ENCODE assay signal across 19 cellular contexts in genomic region chr18:34794346-34794745, GRCh38.
A peak's percentile ranks its signal among the peaks of the same experiment; 100 is the strongest.
DNase-seq lines count a peak whose midpoint lies in the region; ATAC-seq and TF ChIP-seq lines count a peak whose summit lies in the region.
"Had no signal": no experiment of that assay in that cellular context is flagged by ENCODE, and none has a peak within 500 bp of the region (broad histone marks: within the 10 kb centered on the region; RNA-seq: fewer than 3 reads in every experiment).

No MANE protein-coding gene starts in this region.

- no TSS peak for BruUV-seq in IMR-90 (replicated peaks; lab: Mats Ljungman, UMichigan)

- no peak overlapping the region for H4K91ac ChIP-seq in IMR-90 (ENCODE audit: insufficient read depth, low read depth, low read length)

- H3K4me1 ChIP-seq in IMR-90 (ENCODE audit: control insufficient read depth, insufficient read depth, low read length) (peaks cover 1% of the 10 kb centered on the region), ectodermal cell (ENCODE audit: control insufficient read depth, insufficient read depth, low read length) (peaks cover 17% of the 10 kb centered on the region), GM23248 (ENCODE audit: insufficient read depth) (peaks cover 6% of the 10 kb centered on the region)

- POLR2A ChIA-PET in IMR-90 (lab: Charles Lee; ENCODE audit: unreplicated experiment): no interaction called here

- no peak for TF ChIP-seq POLR2A in IMR-90 (IDR thresholded peaks at IDR 0.05; ENCODE audit: low read depth, low read length)

- H3K9ac ChIP-seq in IMR-90 (ENCODE audit: low read depth, low read length): no peak overlapping the region
- H3K9ac ChIP-seq in GM23248: no peak overlapping the region

- no CpG with 5 or more reads among the region's 3 CpGs for WGBS in IMR-90 (ENCODE audit: extremely low coverage in 2 of 2, insufficient read length in 1 of 2), 2 experiments
- WGBS in ectodermal cell, 2 experiments: 81 to 94% methylated on average over 3 of the region's 3 CpGs
- 75 to 80% methylated on average over 3 of the region's 3 CpGs for WGBS in GM23248 (ENCODE audit: low coverage in 1 of 2, low lambda C conversion rate in 2 of 2, missing lambda C conversion rate in 2 of 2), 2 experiments

- no peak overlapping the region for H2BK20ac ChIP-seq in IMR-90 (ENCODE audit: low read depth, low read length)

- H3K9me3 ChIP-seq in IMR-90 (ENCODE audit: control insufficient read depth, insufficient read depth, low read length): no peaks in the 10 kb centered on the region
- no peaks in the 10 kb centered on the region for H3K9me3 ChIP-seq in ectodermal cell (ENCODE audit: control insufficient read depth, low read length)
- no peaks in the 10 kb centered on the region for H3K9me3 ChIP-seq in GM23248 (ENCODE audit: low read depth)

- peaks cover 16% of the 10 kb centered on the region for H3K4me1 Mint-ChIP-seq in nephron
- H3K4me1 Mint-ChIP-seq: naive B cell had no signal

- no peak overlapping the region for H3K4me3 Mint-ChIP-seq in nephron
- H3K4me3 Mint-ChIP-seq: activated naive CD4-positive, alpha-beta T cell treated with anti-CD3 and anti-CD28 coated beads, Interleukin-2, amount 50 U/mL, for 24 hours; H9; naive B cell had no signal

- H4K8ac ChIP-seq in IMR-90 (ENCODE audit: low read depth in 2 of 2, low read length in 2 of 2): no peak overlapping the region

- H3K23ac ChIP-seq in IMR-90 (ENCODE audit: low read depth, low read length): no peak overlapping the region

- H3K56ac ChIP-seq in IMR-90 (ENCODE audit: extremely low read depth, insufficient read depth, low read length): no peak overlapping the region

- peaks cover 8% of the 10 kb centered on the region for H3K9me3 Mint-ChIP-seq in nephron
- H3K9me3 Mint-ChIP-seq: activated naive CD4-positive, alpha-beta T cell treated with anti-CD3 and anti-CD28 coated beads, Interleukin-2, amount 50 U/mL, for 24 hours had no signal

- TF ChIP-seq CTCF in IMR-90 (conservative IDR thresholded peaks at IDR 0.05; ENCODE audit: low read depth, low read length) (no peak), nephron (IDR thresholded peaks at IDR 0.05; ENCODE audit: unreplicated experiment in 3 of 3) (no peak)

- no peaks in the 10 kb centered on the region for H3K27me3 Mint-ChIP-seq in nephron (ENCODE audit: low read depth)

- H3K4me3 ChIP-seq in IMR-90 (ENCODE audit: insufficient read depth, low read depth, low read length): no peak overlapping the region
- H3K4me3 ChIP-seq in ectodermal cell (ENCODE audit: insufficient read depth, low read depth, low read length): no peak overlapping the region
- no peak overlapping the region for H3K4me3 ChIP-seq in GM23248
- H3K4me3 ChIP-seq: cardiac muscle cell had no signal

- H3K14ac ChIP-seq in IMR-90 (replicated peaks; ENCODE audit: low read depth, low read length): no peak overlapping the region

- TF ChIP-seq RAD21 in IMR-90 (IDR thresholded peaks at IDR 0.05; ENCODE audit: low read length): no peak

- H3K36me3 ChIP-seq in IMR-90 (ENCODE audit: control insufficient read depth, insufficient read depth, low read length) (no peaks in the 10 kb centered on the region), ectodermal cell (ENCODE audit: control insufficient read depth, insufficient read depth, low read length) (no peaks in the 10 kb centered on the region), GM23248 (ENCODE audit: low read depth) (no peaks in the 10 kb centered on the region)
- H3K36me3 ChIP-seq: cardiac muscle cell had no signal

- H2AK5ac ChIP-seq in IMR-90 (ENCODE audit: low read depth, low read length): no peak overlapping the region

- H2BK5ac ChIP-seq in IMR-90 (ENCODE audit: low read depth, low read length, poor library complexity, severe bottlenecking): no peak overlapping the region

- H3K27ac ChIP-seq in IMR-90 (ENCODE audit: insufficient read depth, low read length) (no peak overlapping the region), ectodermal cell (ENCODE audit: insufficient read depth, low read depth, low read length, poor library complexity, severe bottlenecking) (peak overlapping the region; percentile 51), GM23248 (no peak overlapping the region)
- H3K27ac ChIP-seq: cardiac muscle cell had no signal

- intact Hi-C loops in IMR-90 (cut with micrococcal nuclease): no loop called here

- no peak overlapping the region for H2AFZ ChIP-seq in IMR-90 (replicated peaks; ENCODE audit: low read length, poor library complexity)
- H2AFZ ChIP-seq in GM23248: no peak overlapping the region

- no peak overlapping the region for H3K18ac ChIP-seq in IMR-90 (ENCODE audit: low read depth, low read length)

- CTCF ChIA-PET in IMR-90 (lab: Yijun Ruan, JAX): no interaction called here

- H3K79me2 ChIP-seq in GM23248 (ENCODE audit: insufficient read depth): no peaks in the 10 kb centered on the region

- H2AK9ac ChIP-seq in IMR-90 (replicated peaks; ENCODE audit: low read depth, low read length, poor library complexity): no peak overlapping the region

- H4K5ac ChIP-seq in IMR-90 (ENCODE audit: low read depth, low read length): no peak overlapping the region

- H2BK120ac ChIP-seq in IMR-90 (ENCODE audit: low read depth, low read length): no peak overlapping the region

- in situ Hi-C loops in IMR-90 (cut with MboI; ENCODE audit: low sequenced_read_pairs): loop anchor here (25.0 kb wide), 1 partner anchor 682 kb away; no protein-coding TSS in a partner anchor
- in situ Hi-C loops in GM23248 (cut with MboI): loop anchor here (25.0 kb wide), 1 partner anchor 682 kb away; no protein-coding TSS in a partner anchor

- H4K20me1 ChIP-seq in IMR-90 (ENCODE audit: insufficient read depth, low read length) (no peaks in the 10 kb centered on the region), GM23248 (ENCODE audit: insufficient read depth) (no peaks in the 10 kb centered on the region)

- no peaks in the 10 kb centered on the region for H3K9me1 ChIP-seq in IMR-90 (ENCODE audit: insufficient read depth, low read length)

- no peaks in the 10 kb centered on the region; the same call in 1 of the 2 replicates for H3F3A ChIP-seq in GM23248 (ENCODE audit: insufficient read depth)

- no peak for ATAC-seq in IMR-90 (ENCODE audit: low read depth)
- ATAC-seq: left colon had no signal

- H3K79me1 ChIP-seq in IMR-90 (ENCODE audit: low read depth in 1 of 2, low read length in 2 of 2): no peaks in the 10 kb centered on the region

- no peak overlapping the region for H3K4ac ChIP-seq in IMR-90 (ENCODE audit: low read depth, low read length)

- dilution Hi-C loops in IMR-90 (cut with HindIII; ENCODE audit: low sequenced_read_pairs, unreplicated experiment): no loop called here

- H2BK15ac ChIP-seq in IMR-90 (ENCODE audit: low read depth, low read length): no peak overlapping the region

- H3K9me2 ChIP-seq in GM23248 (ENCODE audit: insufficient read depth): no peaks in the 10 kb centered on the region

- H3K4me2 ChIP-seq in IMR-90 (ENCODE audit: low read depth, low read length) (no peak overlapping the region), GM23248 (ENCODE audit: unreplicated experiment) (no peak overlapping the region)

- DNase-seq in ELF-1 (ENCODE audit: low read depth, low spot score): peak; percentile 25
- DNase-seq in IMR-90: no peak
- DNase-seq in NCI-H774 (lab: John Stamatoyannopoulos, UW): no peak
- DNase-seq in SW480 (ENCODE audit: low spot score): no peak
- DNase-seq in GM23248: no peak
- DNase-seq in cerebellum (ENCODE audit: low spot score): no peak
- DNase-seq: H9; left colon; naive B cell; NCI-H1417 treated with DMSO at 0.1 percent for 48 hours; NCI-H526; RPMI8226; stimulated activated CD4-positive, alpha-beta T cell treated with anti-CD3 and anti-CD28 coated beads, Interleukin-4, amount 100 ng/mL, for 24 hours; stimulated activated naive CD4-positive, alpha-beta T cell; T-helper 9 cell had no signal

- peaks cover 23% of the 10 kb centered on the region for H3K36me3 Mint-ChIP-seq in nephron (ENCODE audit: low read depth)
- H3K36me3 Mint-ChIP-seq: activated naive CD4-positive, alpha-beta T cell treated with anti-CD3 and anti-CD28 coated beads, Interleukin-2, amount 50 U/mL, for 24 hours; naive B cell had no signal

- no peaks in the 10 kb centered on the region for H3K27me3 ChIP-seq in IMR-90 (ENCODE audit: control insufficient read depth, insufficient read depth, low read length)
- no peaks in the 10 kb centered on the region for H3K27me3 ChIP-seq in ectodermal cell (ENCODE audit: control insufficient read depth, insufficient read depth, low read length, poor library complexity, severe bottlenecking)
- no peaks in the 10 kb centered on the region for H3K27me3 ChIP-seq in GM23248 (replicated peaks; ENCODE audit: insufficient read depth)
- H3K27me3 ChIP-seq: cardiac muscle cell had no signal

- peak overlapping the region in 2 of 3 experiments; percentile 36 to 38 for H3K27ac Mint-ChIP-seq in nephron
- H3K27ac Mint-ChIP-seq: activated naive CD4-positive, alpha-beta T cell treated with anti-CD3 and anti-CD28 coated beads, Interleukin-2, amount 50 U/mL, for 24 hours; naive B cell had no signal

TF ChIP-seq in IMR-90, 13 proteins besides CTCF, POLR2A, EP300 and RAD21:
- TF ChIP-seq FOS (IDR thresholded peaks at IDR 0.05; ENCODE audit: low read depth, low read length) (no peak), NFE2L2 (IDR thresholded peaks at IDR 0.05; ENCODE audit: low read depth, low read length) (0 out of 2 replicates have a peak, but pooled peaks have one; percentile 11)
